Comparison of ENCODE assay signal across 27 cellular contexts in the genomic region with DNA sequence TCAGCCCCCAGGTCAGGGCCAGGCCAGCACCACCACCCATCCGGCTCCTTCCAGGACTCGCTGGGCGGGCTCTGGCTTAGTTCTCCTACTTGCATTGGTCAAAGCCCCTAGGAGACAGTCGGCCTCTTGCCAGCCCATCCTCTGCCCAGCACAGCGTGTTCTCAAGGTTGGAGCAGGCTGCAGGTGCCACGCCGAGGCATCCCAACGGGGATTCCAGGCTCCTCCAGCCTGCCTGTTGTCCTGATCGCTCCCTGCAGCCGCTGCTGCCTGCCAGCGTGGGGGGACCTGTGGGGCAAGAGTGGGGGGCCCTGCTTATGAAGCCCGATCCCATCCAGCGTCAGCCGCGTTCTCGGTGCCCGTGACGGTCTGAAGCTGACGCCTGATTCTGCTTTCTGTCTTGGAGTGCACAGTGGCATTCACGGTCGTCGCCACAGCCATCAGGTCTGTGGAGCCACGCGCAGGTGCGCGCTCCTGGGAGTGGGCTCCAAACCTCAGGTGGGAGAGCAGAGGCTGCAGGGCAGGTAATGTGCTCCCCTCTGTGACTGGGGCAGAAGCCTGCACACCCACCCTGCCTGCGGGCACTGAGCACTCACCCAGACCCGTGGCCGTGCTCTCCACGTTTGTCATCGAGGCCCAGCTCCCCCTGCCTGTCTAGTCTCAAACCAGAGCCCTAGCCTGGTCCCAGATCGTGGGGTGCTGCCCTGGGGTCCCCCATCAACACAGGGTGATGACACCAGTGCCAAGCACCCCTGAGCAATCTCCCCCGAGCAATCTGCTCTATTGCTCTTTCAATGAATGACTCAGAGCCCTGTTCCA.
"Had no signal": no experiment of that assay in that cellular context is flagged by ENCODE, and none has a peak within 500 bp of the region (broad histone marks: within the 10 kb centered on the region; RNA-seq: fewer than 3 reads in every experiment).

No MANE protein-coding gene starts in this region.

- H3K4me3 Mint-ChIP-seq: activated CD4-positive, alpha-beta T cell treated with anti-CD3 and anti-CD28 coated beads, Interleukin-2, amount 10 ng/mL, durations not matched to agents 24 days and 14 days; activated CD8-positive, alpha-beta T cell treated with anti-CD3 and anti-CD28 coated beads, Interleukin-2, amount 10 ng/mL, durations not matched to agents 7 days and 5 days; activated naive CD4-positive, alpha-beta T cell treated with anti-CD3 and anti-CD28 coated beads, Interleukin-2, amount 50 U/mL, for 24 hours; activated naive CD8-positive, alpha-beta T cell treated with anti-CD3 and anti-CD28 coated beads, Interleukin-2, amount 10 ng/mL, durations not matched to agents 7 days and 5 days; IgD-negative memory B cell had no signal

- H3K9me3 ChIP-seq: SJCRH30 had no signal

- H3K27me3 Mint-ChIP-seq: activated CD4-positive, alpha-beta T cell treated with anti-CD3 and anti-CD28 coated beads, Interleukin-2, amount 10 ng/mL, durations not matched to agents 24 days and 14 days; activated naive CD8-positive, alpha-beta T cell treated with anti-CD3 and anti-CD28 coated beads, Interleukin-2, amount 10 ng/mL, durations not matched to agents 7 days and 5 days had no signal

- H3K27me3 ChIP-seq: ascending aorta, cardiac muscle cell had no signal

- H3K4me1 ChIP-seq: ascending aorta, SJCRH30 had no signal

- DNase-seq: activated CD4-positive, alpha-beta T cell treated with anti-CD3 and anti-CD28 coated beads, Interleukin-2, amount 10 ng/mL, durations not matched to agents 24 days and 14 days; activated CD4-positive, alpha-beta T cell treated with anti-CD3 and anti-CD28 coated beads, Interleukin-2, amount 50 U/mL, for 4 hours; activated CD8-positive, alpha-beta memory T cell treated with anti-CD3 and anti-CD28 coated beads, Interleukin-2, amount 50 U/mL, for 4 hours; activated CD8-positive, alpha-beta T cell treated with anti-CD3 and anti-CD28 coated beads, Interleukin-2, amount 10 ng/mL, durations not matched to agents 7 days and 5 days; activated gamma-delta T cell; activated naive CD4-positive, alpha-beta T cell treated with Interleukin-2 at 50 U/mL for 16 hours; activated naive CD8-positive, alpha-beta T cell treated with anti-CD3 and anti-CD28 coated beads, Interleukin-2, amount 10 ng/mL, durations not matched to agents 7 days and 5 days; amygdala; Karpas-422; KBM-7; NCI-H1105; NCI-H1417 treated with DMSO at 0.1 percent for 48 hours; NCI-H187 treated with DMSO at 0.1 percent for 48 hours; NCI-H2081; NCI-H226; NCI-H446 treated with DMSO at 0.1 percent for 48 hours; NCI-H82; SHP77; SJCRH30; T1000 had no signal

- H3K36me3 ChIP-seq: ascending aorta, cardiac muscle cell, SJCRH30 had no signal

- H3K27ac ChIP-seq: ascending aorta, cardiac muscle cell, SJCRH30, SK-N-MC had no signal

- H3K36me3 Mint-ChIP-seq: activated naive CD4-positive, alpha-beta T cell treated with anti-CD3 and anti-CD28 coated beads, Interleukin-2, amount 50 U/mL, for 24 hours; activated naive CD8-positive, alpha-beta T cell treated with anti-CD3 and anti-CD28 coated beads, Interleukin-2, amount 10 ng/mL, durations not matched to agents 7 days and 5 days; IgD-negative memory B cell had no signal

- H3K4me1 Mint-ChIP-seq: activated CD4-positive, alpha-beta T cell treated with anti-CD3 and anti-CD28 coated beads, Interleukin-2, amount 10 ng/mL, durations not matched to agents 24 days and 14 days; activated naive CD4-positive, alpha-beta T cell treated with anti-CD3 and anti-CD28 coated beads, Interleukin-2, amount 50 U/mL, for 24 hours; activated naive CD8-positive, alpha-beta T cell treated with anti-CD3 and anti-CD28 coated beads, Interleukin-2, amount 10 ng/mL, durations not matched to agents 7 days and 5 days had no signal

- H3K4me3 ChIP-seq: ascending aorta, cardiac muscle cell, SJCRH30, SK-N-MC had no signal

- ATAC-seq: activated CD8-positive, alpha-beta T cell treated with anti-CD3 and anti-CD28 coated beads, Interleukin-2, amount 10 ng/mL, durations not matched to agents 7 days and 5 days; Panc1 had no signal

- H3K9me3 Mint-ChIP-seq: activated naive CD4-positive, alpha-beta T cell treated with anti-CD3 and anti-CD28 coated beads, Interleukin-2, amount 50 U/mL, for 24 hours had no signal

- H3K27ac Mint-ChIP-seq: activated CD4-positive, alpha-beta T cell treated with anti-CD3 and anti-CD28 coated beads, Interleukin-2, amount 10 ng/mL, durations not matched to agents 24 days and 14 days; activated CD8-positive, alpha-beta T cell treated with anti-CD3 and anti-CD28 coated beads, Interleukin-2, amount 10 ng/mL, durations not matched to agents 7 days and 5 days; activated naive CD4-positive, alpha-beta T cell treated with anti-CD3 and anti-CD28 coated beads, Interleukin-2, amount 50 U/mL, for 24 hours; activated naive CD8-positive, alpha-beta T cell treated with anti-CD3 and anti-CD28 coated beads, Interleukin-2, amount 10 ng/mL, durations not matched to agents 7 days and 5 days; activated T-helper 2 cell treated with anti-CD3 and anti-CD28 coated beads, Interferon-gamma antibody, Interleukin-2, Interleukin-4, amounts not matched to agents 10 μg/mL and 5 μg/mL and 100 μg/mL, durations not matched to agents 14 hours and 24 hours and 36 hours; IgD-negative memory B cell had no signal
